14 cellular contexts compared by ENCODE assay signal in genomic region chr14:33897878-33898535, GRCh38.
"Had no signal": no experiment of that assay in that cellular context is flagged by ENCODE, and none has a peak within 500 bp of the region (broad histone marks: within the 10 kb centered on the region; RNA-seq: fewer than 3 reads in every experiment).

No MANE protein-coding gene starts in this region.

- H3K36me3 ChIP-seq: adrenal gland, prostate gland, suprapubic skin, upper lobe of left lung had no signal

- H3K4me3 Mint-ChIP-seq: activated CD8-positive, alpha-beta T cell treated with anti-CD3 and anti-CD28 coated beads for 36 hours; activated naive CD4-positive, alpha-beta T cell treated with anti-CD3 and anti-CD28 coated beads for 36 hours; endodermal cell; memory B cell; natural killer cell treated with Interleukin-12 subunit alpha and Interleukin-12 subunit beta and Interleukin-15 and Interleukin-18, amount 100 ng/mL, for 72 hours had no signal

- H3K4me1 Mint-ChIP-seq: endodermal cell, memory B cell had no signal

- H3K27me3 Mint-ChIP-seq: activated CD8-positive, alpha-beta T cell treated with anti-CD3 and anti-CD28 coated beads for 36 hours; memory B cell had no signal

- H3K4me1 ChIP-seq: adrenal gland, prostate gland, upper lobe of left lung had no signal

- H3K27ac ChIP-seq: adrenal gland, prostate gland, suprapubic skin, upper lobe of left lung had no signal

- H3K4me3 ChIP-seq: adrenal gland, prostate gland, suprapubic skin, upper lobe of left lung had no signal

- H3K9me3 ChIP-seq: adrenal gland, prostate gland, suprapubic skin, upper lobe of left lung had no signal

- H3K36me3 Mint-ChIP-seq: memory B cell; natural killer cell treated with Interleukin-12 subunit alpha and Interleukin-12 subunit beta and Interleukin-15 and Interleukin-18, amount 100 ng/mL, for 72 hours had no signal

- DNase-seq: activated CD8-positive, alpha-beta memory T cell treated with anti-CD3 and anti-CD28 coated beads, Interleukin-2, amount 50 U/mL, for 4 hours; activated CD8-positive, alpha-beta T cell treated with anti-CD3 and anti-CD28 coated beads for 36 hours; activated naive CD4-positive, alpha-beta T cell treated with anti-CD3 and anti-CD28 coated beads for 36 hours; adrenal gland; endodermal cell; erythroblast; nucleus accumbens; stimulated activated CD4-positive, alpha-beta T cell treated with anti-CD3 and anti-CD28 coated beads, Interleukin-2, amount 100 ng/mL, for 48 hours; stimulated activated naive CD4-positive, alpha-beta T cell treated with Interleukin-2 at 50 U/mL for 16 hours; upper lobe of left lung had no signal

- H3K27ac Mint-ChIP-seq: activated CD8-positive, alpha-beta T cell treated with anti-CD3 and anti-CD28 coated beads for 36 hours; activated naive CD4-positive, alpha-beta T cell treated with anti-CD3 and anti-CD28 coated beads for 36 hours; endodermal cell; memory B cell; natural killer cell treated with Interleukin-12 subunit alpha and Interleukin-12 subunit beta and Interleukin-15 and Interleukin-18, amount 100 ng/mL, for 72 hours had no signal

- ATAC-seq: activated CD8-positive, alpha-beta T cell treated with anti-CD3 and anti-CD28 coated beads for 36 hours; natural killer cell treated with Interleukin-12 subunit alpha and Interleukin-12 subunit beta and Interleukin-15 and Interleukin-18, amount 100 ng/mL, for 72 hours had no signal

- H3K27me3 ChIP-seq: adrenal gland, suprapubic skin, upper lobe of left lung had no signal
